Comparison of ENCODE assay signal across 8 cellular contexts in genomic region chr14:60734465-60735242, GRCh38. TPM values are rescaled to one million over a fixed set of nuclear protein-coding genes. Genes with fewer than 3 reads are reported as not detected.
A peak's percentile ranks its signal among the peaks of the same experiment; 100 is the strongest.
DNase-seq lines count a peak whose midpoint lies in the region; TF ChIP-seq lines count a peak whose summit lies in the region.

Gene MNAT1, plus strand, starts transcription at chr14:60734761. Its CDS starts 102 bp downstream, at chr14:60734863.

- H3K9me3 ChIP-seq in NT2/D1 (ENCODE audit: insufficient read depth, low read length) (no peaks in the 10 kb centered on the region), mucosa of rectum (ENCODE audit: control insufficient read depth in 2 of 2, low read length in 2 of 2) (no peaks in the 10 kb centered on the region)

- TF ChIP-seq CTCF in GM20000 (IDR thresholded peaks at IDR 0.05; ENCODE audit: extremely low read depth, missing control alignments) (no peak), epithelial cell of proximal tubule (conservative IDR thresholded peaks at IDR 0.05; ENCODE audit: low read depth, low read length) (peak; percentile 8)

- peak; percentile 72 for DNase-seq in COR-L47 (lab: John Stamatoyannopoulos, UW)
- DNase-seq in GM20000 (ENCODE audit: low spot score) = peak; percentile 73
- DNase-seq in HT-29 (ENCODE audit: low spot score) = peak; percentile 76
- no peak for DNase-seq in NT2/D1 (ENCODE audit: low read depth, low spot score)
- peak; percentile 77 for DNase-seq in activated CD8-positive, alpha-beta memory T cell treated with anti-CD3 and anti-CD28 coated beads, Interleukin-2, amount 50 U/mL, for 4 hours
- DNase-seq in epithelial cell of proximal tubule (ENCODE audit: low read depth) = no peak
- DNase-seq in stimulated activated CD8-positive, alpha-beta memory T cell treated with anti-CD3 and anti-CD28 coated beads, Interleukin-4, amount 100 ng/mL, for 48 hours = peak; percentile 87

- H3K27ac ChIP-seq in mucosa of rectum (ENCODE audit: low read depth in 2 of 2, low read length in 2 of 2) = peak within 1 kb of the TSS; percentile 8 to 33

- no peaks in the 10 kb centered on the region for H3K36me3 ChIP-seq in NT2/D1 (ENCODE audit: insufficient read depth, insufficient read length, low read length)
- H3K36me3 ChIP-seq in mucosa of rectum (ENCODE audit: control insufficient read depth in 2 of 2, insufficient read depth in 2 of 2, low read length in 2 of 2) = no peaks in the 10 kb centered on the region

- H3K4me1 ChIP-seq in NT2/D1 (ENCODE audit: insufficient read depth, insufficient read length) (no peaks in the 10 kb centered on the region), mucosa of rectum (ENCODE audit: control insufficient read depth in 2 of 2, insufficient read depth in 2 of 2, low read length in 2 of 2) (peaks cover 0 to 3% of the 10 kb centered on the region in 2 donors)

- peak within 1 kb of the TSS; percentile 81 for H3K4me3 ChIP-seq in NT2/D1 (ENCODE audit: insufficient read length, low read depth)
- peak within 1 kb of the TSS; percentile 96 for H3K4me3 ChIP-seq in epithelial cell of proximal tubule (ENCODE audit: low read depth, low read length)
- peak within 1 kb of the TSS; percentile 74 to 91 for H3K4me3 ChIP-seq in mucosa of rectum (ENCODE audit: low read length in 2 of 2)

- H3K9ac ChIP-seq in NT2/D1 (ENCODE audit: insufficient read length, low read depth) (peak within 1 kb of the TSS; percentile 92), mucosa of rectum (ENCODE audit: low read depth in 1 of 2, low read length in 2 of 2) (peak within 1 kb of the TSS; percentile 67 to 88)

- H3K27me3 ChIP-seq in NT2/D1 (ENCODE audit: insufficient read depth, insufficient read length) (no peaks in the 10 kb centered on the region), mucosa of rectum (ENCODE audit: control insufficient read depth in 2 of 2, insufficient read depth in 2 of 2, low read length in 2 of 2) (peaks cover 0 to 5% of the 10 kb centered on the region in 2 donors)

RNA-seq across cellular contexts. Expression of gene MNAT1, which starts in this region (rescaled TPM):
- total RNA-seq in HT-29 (2014; rRNA removed; shearing (Covaris generic)) = 14.0 and 14.5 TPM in 2 replicates
- total RNA-seq in epithelial cell of proximal tubule = 57.2 and 75.4 TPM in 2 replicates

Comparison
In these comparisons a context has a peak if more than half of its experiments do, and no peak if none do; other contexts are left out.
1. DNase-seq: peak in COR-L47 (single experiment), GM20000 (single experiment), HT-29 (single experiment), activated CD8-positive, alpha-beta memory T cell treated with anti-CD3 and anti-CD28 coated beads, Interleukin-2, amount 50 U/mL, for 4 hours (single experiment) and stimulated activated CD8-positive, alpha-beta memory T cell treated with anti-CD3 and anti-CD28 coated beads, Interleukin-4, amount 100 ng/mL, for 48 hours (single experiment); none in NT2/D1 (single experiment) and epithelial cell of proximal tubule (single experiment).
2. Peak in every context shown above with its lines, with median percentiles within 50 percentile points of each other: H3K4me3 ChIP-seq.